8 cellular contexts compared by ENCODE assay signal in genomic region chr6:154247119-154247814, GRCh38.
DNase-seq lines count a peak whose midpoint lies in the region; ATAC-seq and TF ChIP-seq lines count a peak whose summit lies in the region.

No MANE protein-coding gene starts in this region.

- no peak overlapping the region for H2AFZ ChIP-seq in OCI-LY3 (ENCODE audit: low read depth, low read length)

- TF ChIP-seq CTCF in OCI-LY3 (IDR thresholded peaks at IDR 0.05; ENCODE audit: low read depth, low read length) = no peak

- H3K27me3 ChIP-seq in OCI-LY3 (ENCODE audit: low read depth, low read length) = peaks cover 52% of the 10 kb centered on the region
- H3K27me3 ChIP-seq in esophagus (ENCODE audit: control insufficient read depth in 1 of 2, insufficient read depth in 2 of 2, low read length in 2 of 2) = no peaks in the 10 kb centered on the region
- H3K27me3 ChIP-seq in H7 (ENCODE audit: control insufficient read depth, insufficient read depth, low read length) = no peaks in the 10 kb centered on the region

- H3K9ac ChIP-seq in OCI-LY3 (ENCODE audit: low read length) = no peak overlapping the region

- 22 to 24% methylated on average over 12 of the region's 12 CpGs for WGBS in esophagus, 2 donors

- H3K27ac Mint-ChIP-seq in stimulated activated naive CD8-positive, alpha-beta T cell treated with anti-CD3 and anti-CD28 coated beads, Interleukin-15, Interleukin-2, amounts not matched to agents 100 ng/mL and 50 ng/mL, for 24 hours = peak overlapping the region; percentile 90

- H3K4me2 ChIP-seq in OCI-LY3 (ENCODE audit: low read length) = peak overlapping the region; percentile 56

- peaks cover 90% of the 10 kb centered on the region for H3K4me1 Mint-ChIP-seq in stimulated activated naive CD8-positive, alpha-beta T cell treated with anti-CD3 and anti-CD28 coated beads, Interleukin-15, Interleukin-2, amounts not matched to agents 100 ng/mL and 50 ng/mL, for 24 hours (ENCODE audit: low read depth)

- peak; percentile 34 for ATAC-seq in HG03045 (IDR thresholded peaks at IDR 0.05; ENCODE audit: unreplicated experiment)

- H3K4me3 ChIP-seq in OCI-LY3 (ENCODE audit: low read length) (peak overlapping the region; percentile 41), esophagus (ENCODE audit: low read depth in 1 of 2, low read length in 2 of 2) (peak overlapping the region in 1 of 2 donors; percentile 52), H7 (ENCODE audit: insufficient read depth, low read depth, low read length) (no peak overlapping the region; the same call in 1 of the 2 replicates)

- H3K79me2 ChIP-seq in OCI-LY3 (ENCODE audit: low read length) = no peaks in the 10 kb centered on the region

- peaks cover 27% of the 10 kb centered on the region for H3K4me1 ChIP-seq in OCI-LY3 (ENCODE audit: low read length)
- no peaks in the 10 kb centered on the region for H3K4me1 ChIP-seq in esophagus (ENCODE audit: control insufficient read depth in 2 of 2, insufficient read depth in 2 of 2, low read length in 1 of 2)

- peak; percentile 70 for DNase-seq in activated effector memory CD4-positive, alpha-beta T cell treated with anti-CD3 and anti-CD28 coated beads, Interleukin-2, amount 50 U/mL, for 16 hours
- DNase-seq in activated effector memory CD4-positive, alpha-beta T cell treated with Interleukin-2 at 50 U/mL for 16 hours = no peak
- DNase-seq in H7 (no peak), NAMALWA (ENCODE audit: low spot score) (no peak)

- peaks cover 11% of the 10 kb centered on the region for H3K9me3 Mint-ChIP-seq in stimulated activated naive CD8-positive, alpha-beta T cell treated with anti-CD3 and anti-CD28 coated beads, Interleukin-15, Interleukin-2, amounts not matched to agents 100 ng/mL and 50 ng/mL, for 24 hours

- H4K20me1 ChIP-seq in OCI-LY3 (ENCODE audit: insufficient read depth, low read length) = no peaks in the 10 kb centered on the region

- H3K36me3 ChIP-seq in OCI-LY3 (replicated peaks; ENCODE audit: low read depth, low read length) (no peaks in the 10 kb centered on the region), esophagus (ENCODE audit: control insufficient read depth in 2 of 2, insufficient read depth in 2 of 2, low read length in 1 of 2) (no peaks in the 10 kb centered on the region), H7 (replicated peaks; ENCODE audit: control insufficient read depth, insufficient read depth, low read length) (no peaks in the 10 kb centered on the region)

- H3K9me3 ChIP-seq in OCI-LY3 (ENCODE audit: insufficient read depth, low read length) = no peaks in the 10 kb centered on the region
- no peaks in the 10 kb centered on the region for H3K9me3 ChIP-seq in esophagus (ENCODE audit: control insufficient read depth in 2 of 2, insufficient read depth in 1 of 2, low read depth in 1 of 2, low read length in 1 of 2)

- H3K4me3 Mint-ChIP-seq in stimulated activated naive CD8-positive, alpha-beta T cell treated with anti-CD3 and anti-CD28 coated beads, Interleukin-15, Interleukin-2, amounts not matched to agents 100 ng/mL and 50 ng/mL, for 24 hours = peak overlapping the region; percentile 94

- H3K36me3 Mint-ChIP-seq in stimulated activated naive CD8-positive, alpha-beta T cell treated with anti-CD3 and anti-CD28 coated beads, Interleukin-15, Interleukin-2, amounts not matched to agents 100 ng/mL and 50 ng/mL, for 24 hours (ENCODE audit: low read depth) = peaks cover 9% of the 10 kb centered on the region

- H3K27ac ChIP-seq in OCI-LY3 (ENCODE audit: low read length) (no peak overlapping the region), esophagus (ENCODE audit: low read depth in 2 of 2, low read length in 1 of 2) (peak overlapping the region; percentile 27 to 42)

- no peaks in the 10 kb centered on the region for H3K27me3 Mint-ChIP-seq in stimulated activated naive CD8-positive, alpha-beta T cell treated with anti-CD3 and anti-CD28 coated beads, Interleukin-15, Interleukin-2, amounts not matched to agents 100 ng/mL and 50 ng/mL, for 24 hours
